In the genomic region with DNA sequence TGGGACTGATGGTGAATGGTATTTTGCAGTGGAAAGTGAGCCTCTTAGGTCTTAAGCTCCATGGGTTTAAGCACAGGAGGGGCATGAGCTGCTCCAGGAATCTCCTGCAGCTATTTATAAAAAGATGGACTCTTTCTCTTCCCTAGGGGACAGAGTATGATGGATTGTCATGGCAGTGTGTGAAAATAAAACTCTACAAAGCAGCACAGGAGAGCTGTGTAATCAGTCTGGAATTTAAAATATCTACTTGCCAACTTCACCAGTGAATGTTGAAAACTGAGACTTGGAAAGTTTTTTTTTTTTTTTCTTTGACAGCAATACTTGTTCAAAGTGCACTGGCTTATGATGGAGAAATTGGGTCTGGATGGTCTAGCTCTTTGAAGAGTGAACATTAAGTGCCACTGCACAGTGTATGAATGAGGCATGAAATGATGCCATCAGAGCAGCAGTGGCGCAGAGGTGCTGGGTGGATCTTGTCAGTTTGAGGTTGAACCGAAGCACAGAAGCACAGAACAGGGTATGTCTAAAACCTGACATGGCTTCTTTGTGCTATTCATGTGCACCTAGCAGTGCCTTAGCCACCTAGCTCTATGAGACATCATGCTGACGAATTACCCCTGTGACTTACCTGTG, we compare ENCODE assay signal across 9 cellular contexts.
DNase-seq lines count a peak whose midpoint lies in the region; ATAC-seq and TF ChIP-seq lines count a peak whose summit lies in the region.
"Had no signal": no experiment of that assay in that cellular context is flagged by ENCODE, and none has a peak within 500 bp of the region (broad histone marks: within the 10 kb centered on the region; RNA-seq: fewer than 3 reads in every experiment).

No MANE protein-coding gene starts in this region.

- peaks cover 25% of the 10 kb centered on the region for H3K36me3 Mint-ChIP-seq in brain

- H3K27ac Mint-ChIP-seq in brain = peak overlapping the region in 4 of 5 experiments; percentile 37 to 92 (median 68)

- TF ChIP-seq POLR2A in vagina (IDR thresholded peaks at IDR 0.05) = no peak

- peak; percentile 66 for ATAC-seq in upper lobe of right lung

- peaks cover 25 to 32% (median 28%) of the 10 kb centered on the region in 5 experiments for H3K9me3 Mint-ChIP-seq in brain

- H3K4me3 Mint-ChIP-seq in brain = no peak overlapping the region

- DNase-seq in HK-2 (ENCODE audit: unreplicated experiment) (peak; percentile 1), kidney glomerular epithelial cell (lab: John Stamatoyannopoulos, UW) (peak; percentile 78), upper lobe of right lung (no peak), vagina (ENCODE audit: extremely low spot score in 2 of 2) (no peak), NCI-H1417 treated with DMSO at 0.1 percent for 48 hours (lab: John Stamatoyannopoulos, UW) (no peak)
- no peak for DNase-seq in stimulated activated CD8-positive, alpha-beta memory T cell treated with anti-CD3 and anti-CD28 coated beads, Interleukin-4, amount 100 ng/mL, for 48 hours
- DNase-seq: caudate nucleus, NCI-H524 treated with DMSO at 0.1 percent for 48 hours had no signal

- no peak overlapping the region for H3K27ac ChIP-seq in upper lobe of right lung
- no peak overlapping the region for H3K27ac ChIP-seq in vagina

- H3K4me3 ChIP-seq in upper lobe of right lung (no peak overlapping the region), vagina (no peak overlapping the region)

- H3K36me3 ChIP-seq in upper lobe of right lung (no peaks in the 10 kb centered on the region), vagina (no peaks in the 10 kb centered on the region)

- H3K9me3 ChIP-seq in upper lobe of right lung (peaks cover 21% of the 10 kb centered on the region), vagina (peaks cover 7% of the 10 kb centered on the region)

- H3K27me3 Mint-ChIP-seq in brain = peaks cover 4% of the 10 kb centered on the region

- H3K27me3 ChIP-seq in upper lobe of right lung = no peaks in the 10 kb centered on the region
- H3K27me3 ChIP-seq in vagina = no peaks in the 10 kb centered on the region

- intact Hi-C loops in upper lobe of right lung (cut with DNase I) = no loop called here
- intact Hi-C loops in vagina (cut with DNase I) = no loop called here

- TF ChIP-seq CTCF in brain (conservative IDR thresholded peaks at IDR 0.05) = no peak
- TF ChIP-seq CTCF in upper lobe of right lung (IDR thresholded peaks at IDR 0.05) = no peak
- TF ChIP-seq CTCF in vagina (IDR thresholded peaks at IDR 0.05) = no peak

- peaks cover 45% of the 10 kb centered on the region for H3K4me1 Mint-ChIP-seq in brain

- peaks cover 2% of the 10 kb centered on the region for H3K4me1 ChIP-seq in upper lobe of right lung
- H3K4me1 ChIP-seq in vagina = no peaks in the 10 kb centered on the region

Comparison
In these comparisons a context has a peak if more than half of its experiments do, and no peak if none do; other contexts are left out.
1. DNase-seq: peak in HK-2 (single experiment) and kidney glomerular epithelial cell (single experiment); none in upper lobe of right lung (single experiment), vagina (0 of 2), stimulated activated CD8-positive, alpha-beta memory T cell treated with anti-CD3 and anti-CD28 coated beads, Interleukin-4, amount 100 ng/mL, for 48 hours (single experiment) and NCI-H1417 treated with DMSO at 0.1 percent for 48 hours (single experiment).